Comparison of ENCODE assay signal across 17 cellular contexts in the genomic region with DNA sequence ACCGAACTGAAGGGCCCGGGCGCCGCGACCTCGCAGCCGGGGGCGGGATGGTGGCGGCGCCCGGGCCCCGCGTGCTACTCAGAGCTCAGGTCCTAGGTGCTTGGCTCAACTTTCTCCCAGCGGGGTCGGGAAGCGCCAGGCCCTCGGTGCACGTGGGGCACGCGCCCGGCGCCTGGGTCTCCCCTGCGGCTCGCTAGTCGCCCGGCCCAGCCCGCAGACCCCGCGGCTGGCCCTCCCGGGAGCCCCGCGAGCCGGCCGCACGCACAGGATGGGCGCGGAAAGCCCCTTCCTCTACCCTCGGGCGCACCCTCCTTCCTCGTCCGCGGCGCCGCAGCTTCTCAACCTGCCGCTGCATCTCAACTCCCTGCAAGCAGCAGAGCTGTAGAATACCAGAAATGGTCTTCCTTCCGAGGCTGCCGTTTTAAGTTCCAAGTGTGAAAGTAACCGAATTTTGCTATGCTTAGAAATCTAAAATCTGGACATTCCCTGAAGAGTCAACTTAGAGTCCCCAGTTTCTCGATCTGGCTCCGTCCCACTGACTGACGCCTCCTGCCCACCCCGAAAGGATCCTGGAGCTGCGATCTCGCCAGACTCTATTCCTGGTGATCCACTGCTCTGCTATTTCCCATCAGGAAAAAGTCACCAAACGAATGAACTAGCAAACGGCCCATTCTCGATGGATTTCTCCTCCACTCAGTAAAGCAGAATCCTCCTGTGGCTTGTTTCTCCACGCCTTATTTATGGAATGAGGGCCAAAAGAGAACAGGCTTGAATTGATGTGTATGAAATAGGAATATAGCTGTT. TPM values are rescaled to one million over a fixed set of nuclear protein-coding genes. Genes with fewer than 3 reads are reported as not detected.
DNase-seq lines count a peak whose midpoint lies in the region; ATAC-seq, FAIRE-seq and TF ChIP-seq lines count a peak whose summit lies in the region.
"Had no signal": no experiment of that assay in that cellular context is flagged by ENCODE, and none has a peak within 500 bp of the region (broad histone marks: within the 10 kb centered on the region; RNA-seq: fewer than 3 reads in every experiment).

No MANE protein-coding gene starts in this region.

- intact Hi-C loops in endothelial cell of umbilical vein (cut with micrococcal nuclease), result loop anchor here (2.0 to 10.0 kb wide), 3 partner anchors 89 to 267 kb away; a partner anchor contains a TSS

- no peaks in the 10 kb centered on the region for H3K79me2 ChIP-seq in endothelial cell of umbilical vein (ENCODE audit: control insufficient read depth, insufficient read depth, low read length)

- no peak overlapping the region for H3K27ac ChIP-seq in endothelial cell of umbilical vein (ENCODE audit: insufficient read depth, low read depth, low read length)
- H3K27ac ChIP-seq in neuronal stem cell (replicated peaks; ENCODE audit: low read length), result no peak overlapping the region
- H3K27ac ChIP-seq: esophagus squamous epithelium, pancreas, SJSA1, stomach had no signal

- H3K4me2 ChIP-seq in endothelial cell of umbilical vein (ENCODE audit: insufficient read depth, low read length) (no peak overlapping the region), neuronal stem cell (ENCODE audit: insufficient read depth, low read length, poor library complexity, severe bottlenecking) (peak overlapping the region; percentile 61)

- no peak for FAIRE-seq in endothelial cell of umbilical vein (lab: Jason Lieb, UNC)
- FAIRE-seq: GM12891, pancreas had no signal

- peaks cover 2% of the 10 kb centered on the region for H4K20me1 ChIP-seq in endothelial cell of umbilical vein (replicated peaks; ENCODE audit: control insufficient read depth, extremely low read depth, insufficient read depth, low read length)

- no peak overlapping the region for H3K14ac ChIP-seq in neuronal stem cell (ENCODE audit: low read length)

- H3K9me1 ChIP-seq in endothelial cell of umbilical vein (replicated peaks; ENCODE audit: control insufficient read depth, extremely low read depth, insufficient read depth, low read length), result no peaks in the 10 kb centered on the region

- H3K79me1 ChIP-seq in neuronal stem cell (ENCODE audit: low read depth, low read length), result no peaks in the 10 kb centered on the region

- H2BK15ac ChIP-seq in neuronal stem cell (ENCODE audit: low read length), result no peak overlapping the region

- H3K4me1 ChIP-seq in endothelial cell of umbilical vein (ENCODE audit: control insufficient read depth, extremely low read depth, insufficient read depth, low read length), result peaks cover 2% of the 10 kb centered on the region
- H3K4me1 ChIP-seq in neuronal stem cell (ENCODE audit: control insufficient read depth in 2 of 2, insufficient read depth in 1 of 2, low read depth in 1 of 2, low read length in 2 of 2), result peaks cover 0 to 5% of the 10 kb centered on the region in 2 donors

- no peak overlapping the region for H4K91ac ChIP-seq in neuronal stem cell (ENCODE audit: low read depth, low read length, poor library complexity)

- no peaks in the 10 kb centered on the region for H3K9me3 ChIP-seq in endothelial cell of umbilical vein (replicated peaks; ENCODE audit: control insufficient read depth, insufficient read depth, low read length)
- H3K9me3 ChIP-seq in neuronal stem cell (replicated peaks in 1 of 2; ENCODE audit: control insufficient read depth in 2 of 2, insufficient read depth in 1 of 2, low read depth in 1 of 2, low read length in 2 of 2), result peaks cover 0 to 3% of the 10 kb centered on the region in 2 donors
- H3K9me3 ChIP-seq: esophagus squamous epithelium, pancreas had no signal

- H2BK5ac ChIP-seq in neuronal stem cell (ENCODE audit: low read length), result no peak overlapping the region

- no peak overlapping the region for H4K8ac ChIP-seq in neuronal stem cell (ENCODE audit: low read depth, low read length)

- H3K23ac ChIP-seq in neuronal stem cell (ENCODE audit: low read depth, low read length, poor library complexity), result no peak overlapping the region

- H3K36me3 ChIP-seq in endothelial cell of umbilical vein (ENCODE audit: control insufficient read depth in 2 of 2, extremely low read depth in 1 of 2, insufficient read depth in 2 of 2, low read length in 2 of 2) (peaks cover 2 to 7% of the 10 kb centered on the region in 2 experiments), neuronal stem cell (replicated peaks in 1 of 2; ENCODE audit: control insufficient read depth in 2 of 2, insufficient read depth in 2 of 2, low read length in 2 of 2) (peaks cover 2 to 43% of the 10 kb centered on the region in 2 donors)

- H3K9ac ChIP-seq in endothelial cell of umbilical vein (replicated peaks; ENCODE audit: extremely low read depth, insufficient read depth, low read length) (no peak overlapping the region), neuronal stem cell (ENCODE audit: low read depth, low read length, poor library complexity) (no peak overlapping the region)

- H2AFZ ChIP-seq in endothelial cell of umbilical vein (ENCODE audit: low read depth, low read length) (no peak overlapping the region), neuronal stem cell (ENCODE audit: low read length) (no peak overlapping the region)

- peaks cover 17% of the 10 kb centered on the region for H3K36me3 Mint-ChIP-seq in WTC11

- H3K9me3 Mint-ChIP-seq in WTC11, result no peaks in the 10 kb centered on the region

- no peak overlapping the region for H2BK120ac ChIP-seq in neuronal stem cell (ENCODE audit: low read depth, low read length)

- H3K27me3 Mint-ChIP-seq in WTC11 (ENCODE audit: low read depth), result peaks cover 60% of the 10 kb centered on the region

- POLR2A ChIA-PET in WTC11 (lab: Charles Lee) (interaction anchor here (1.0 kb wide), 1 partner anchor 50 kb away, joined by 3 read pairs; no protein-coding TSS in a partner anchor), endothelial cell of umbilical vein (lab: Charles Lee) (no interaction called here)

- ATAC-seq in WTC11 (peak; percentile 64), HG02610 (IDR thresholded peaks at IDR 0.05; ENCODE audit: unreplicated experiment) (no peak), GM21723 (IDR thresholded peaks at IDR 0.05; ENCODE audit: unreplicated experiment) (no peak)

- WGBS in neuronal stem cell (ENCODE audit: extremely low coverage in 2 of 2, insufficient read length in 2 of 2, insufficient replicate concordance in 1 of 2), 2 donors, result no CpG with 5 or more reads among the region's 58 CpGs

- dilution Hi-C loops in endothelial cell of umbilical vein (cut with MboI; ENCODE audit: extremely low pct_ligation_motif_present, low sequenced_read_pairs), result no loop called here

- peak; percentile 54 for DNase-seq in GM20000 (ENCODE audit: low spot score)
- peak; percentile 51 for DNase-seq in WTC11 (ENCODE audit: low spot score)
- DNase-seq in endothelial cell of umbilical vein (ENCODE audit: low read depth, low spot score), result peak; percentile 25
- no peak for DNase-seq in neuronal stem cell (ENCODE audit: low spot score)
- no peak for DNase-seq in SW 1271 (lab: John Stamatoyannopoulos, UW)
- no peak for DNase-seq in kidney tubule cell (ENCODE audit: low spot score)
- DNase-seq: esophagus squamous epithelium; HFFc6; kidney glomerular epithelial cell; stimulated activated CD4-positive, alpha-beta T cell treated with anti-CD3 and anti-CD28 coated beads, Interleukin-1b, Interleukin-23, amount 100 ng/mL, for 48 hours; stomach had no signal

- H3K27ac Mint-ChIP-seq in WTC11, result no peak overlapping the region
- H3K27ac Mint-ChIP-seq: HFFc6 had no signal

- no peak overlapping the region for H2AK5ac ChIP-seq in neuronal stem cell (ENCODE audit: low read depth, low read length)

- CTCF ChIA-PET in WTC11 (lab: Charles Lee), result interaction anchor here (1.0 to 2.9 kb wide), 5 partner anchors 27 to 532 kb away, joined by 3 to 19 read pairs (median 5); no protein-coding TSS in a partner anchor
- CTCF ChIA-PET in endothelial cell of umbilical vein (lab: Charles Lee), result no interaction called here

- H3K27me3 ChIP-seq in endothelial cell of umbilical vein (ENCODE audit: control insufficient read depth in 2 of 2, insufficient read depth in 2 of 2, low read length in 2 of 2) (peaks cover 44 to 59% of the 10 kb centered on the region in 2 experiments), neuronal stem cell (ENCODE audit: control insufficient read depth in 3 of 3, insufficient read depth in 3 of 3, low read depth in 1 of 3, low read length in 3 of 3) (peaks cover 13 to 65% (median 43%) of the 10 kb centered on the region in 3 experiments)
- H3K27me3 ChIP-seq: SJSA1 had no signal

- H3K4me3 Mint-ChIP-seq in WTC11, result peak overlapping the region; percentile 81
- H3K4me3 Mint-ChIP-seq: HFFc6 had no signal

- peak overlapping the region; percentile 92 for H3K18ac ChIP-seq in neuronal stem cell (ENCODE audit: low read length)

- H3K4me1 Mint-ChIP-seq in WTC11, result peaks cover 52% of the 10 kb centered on the region

- no TSS peak for BruUV-seq in endothelial cell of umbilical vein (replicated peaks; lab: Mats Ljungman, UMichigan)

- no peak for TF ChIP-seq POLR2A in endothelial cell of umbilical vein (IDR thresholded peaks at IDR 0.05; ENCODE audit: low read depth, low read length)

- H2BK12ac ChIP-seq in neuronal stem cell (ENCODE audit: low read length), result no peak overlapping the region

- H3K4me3 ChIP-seq in endothelial cell of umbilical vein (replicated peaks in 1 of 3; ENCODE audit: insufficient read depth in 1 of 3, low read depth in 1 of 3, low read length in 3 of 3) (no peak overlapping the region), neuronal stem cell (ENCODE audit: low read length in 2 of 2) (no peak overlapping the region)
- H3K4me3 ChIP-seq: esophagus squamous epithelium, pancreas, SJSA1, stomach had no signal

- no peak overlapping the region for H3K4ac ChIP-seq in neuronal stem cell (ENCODE audit: low read length)

- TF ChIP-seq CTCF in GM20000 (IDR thresholded peaks at IDR 0.05; ENCODE audit: extremely low read depth, missing control alignments) (no peak), WTC11 (IDR thresholded peaks at IDR 0.05) (no peak), endothelial cell of umbilical vein (IDR thresholded peaks at IDR 0.05; ENCODE audit: extremely low read depth in 1 of 2, insufficient read depth in 1 of 2, low read depth in 1 of 2, low read length in 2 of 2) (no peak)

TF ChIP-seq in endothelial cell of umbilical vein, 7 proteins besides CTCF, POLR2A, EP300 and RAD21 (continues in another document):
- peak; percentile 91 for TF ChIP-seq EZH2 (IDR thresholded peaks at IDR 0.05; ENCODE audit: borderline replicate concordance, low read depth, low read length, severe bottlenecking)
- TF ChIP-seq FOS (IDR thresholded peaks at IDR 0.05; ENCODE audit: borderline replicate concordance, insufficient read depth, low read length), result no peak

RNA-seq across cellular contexts. Expression of a gene that starts 5.6 kb away (rescaled TPM):
- 0.07 to 0.11 TPM in 2 of 3 replicates, not detected in the other for total RNA-seq in WTC11 (2021)
- total RNA-seq in endothelial cell of umbilical vein, result not detected in 2 replicates
- polyA plus RNA-seq in endothelial cell of umbilical vein, result not detected in 2 replicates
- not detected in 2 replicates for polyA plus RNA-seq in endothelial cell of umbilical vein (2011; cell fraction: cytosol; rRNA removed)
- not detected in 2 replicates for polyA plus RNA-seq in endothelial cell of umbilical vein (2011; cell fraction: nucleus; rRNA removed)
- not detected in 2 replicates for polyA plus RNA-seq in endothelial cell of umbilical vein (2012)
- not detected in 2 replicates for polyA minus RNA-seq in endothelial cell of umbilical vein
- polyA minus RNA-seq in endothelial cell of umbilical vein (2011; cell fraction: cytosol; rRNA and poly(A)+ RNA removed), result not detected
- polyA minus RNA-seq in endothelial cell of umbilical vein (2011; cell fraction: nucleus; rRNA and poly(A)+ RNA removed), result not detected in 2 replicates
- not detected for polyA plus RNA-seq in neuronal stem cell (2013, experiment 1 of 2)
- not detected for polyA plus RNA-seq in neuronal stem cell (2013, experiment 2 of 2)
- total RNA-seq: esophagus squamous epithelium, HFFc6, MCF 10A, pancreas, stomach had no signal
- polyA plus RNA-seq: pancreas, stomach had no signal

Comparison
In these comparisons a context has a peak if more than half of its experiments do, and no peak if none do; other contexts are left out.
1. DNase-seq: peak in GM20000 (single experiment), WTC11 (single experiment) and endothelial cell of umbilical vein (single experiment); none in neuronal stem cell (single experiment), SW 1271 (0 of 2) and kidney tubule cell (single experiment).